Comparison of ENCODE assay signal across 1 cellular context in the genomic region with DNA sequence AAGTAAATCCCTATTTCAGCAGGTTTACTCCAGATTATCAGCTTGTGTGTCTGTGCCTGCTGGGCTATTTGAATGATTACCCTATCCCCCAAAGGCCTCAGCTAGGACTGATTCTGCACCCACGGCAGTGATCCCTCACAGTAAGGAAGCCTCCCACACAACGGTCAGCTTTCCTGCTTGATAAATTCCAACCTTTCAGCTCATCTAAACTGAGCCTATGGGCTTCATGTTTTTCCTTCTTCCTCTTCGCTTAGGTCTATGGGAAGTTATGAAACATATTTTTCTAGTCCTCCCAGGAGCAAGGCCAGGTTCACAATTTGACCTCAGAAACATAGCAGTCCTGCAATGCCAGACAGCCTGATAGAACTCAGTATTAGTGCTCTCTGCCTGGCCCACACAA.
TF ChIP-seq lines count a peak whose summit lies in the region.

No MANE protein-coding gene starts in this region.

TF ChIP-seq in GM23338, 12 proteins besides CTCF, POLR2A, EP300 and RAD21 (continued from another document):
- TF ChIP-seq ZNF462 (CRISPR knock-in tag; IDR thresholded peaks at IDR 0.05) (no peak), EZH2 (IDR thresholded peaks at IDR 0.05; ENCODE audit: low read depth, unreplicated experiment) (no peak), ZNF114 (CRISPR knock-in tag; IDR thresholded peaks at IDR 0.05) (no peak), POLR2AphosphoS5 (IDR thresholded peaks at IDR 0.05; ENCODE audit: low read depth) (no peak)
